8 cellular contexts compared by ENCODE assay signal in the genomic region with DNA sequence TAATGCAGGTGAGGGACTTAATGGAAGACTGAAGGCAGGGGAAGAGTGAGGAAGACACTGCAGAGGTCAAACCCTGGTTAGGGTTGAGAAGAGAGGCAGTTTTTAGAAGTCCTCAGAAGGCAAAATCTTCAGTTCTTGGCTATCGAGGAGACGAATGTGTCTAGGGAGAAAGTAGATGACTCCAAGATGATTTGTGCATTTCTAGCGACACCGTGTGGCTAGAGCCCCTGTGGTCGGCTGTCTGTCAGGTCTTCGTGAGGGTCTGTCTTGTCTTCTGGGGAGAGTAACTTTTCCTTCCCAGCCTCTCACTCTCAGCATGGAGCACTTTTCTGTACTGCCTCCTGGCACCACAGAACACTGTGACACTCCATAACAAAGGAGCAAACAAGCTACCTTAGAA.
DNase-seq lines count a peak whose midpoint lies in the region; ATAC-seq and TF ChIP-seq lines count a peak whose summit lies in the region.

No MANE protein-coding gene starts in this region.

- no peaks in the 10 kb centered on the region for H3K79me2 ChIP-seq in fibroblast of lung (ENCODE audit: control insufficient read depth, insufficient read depth, low read length)

- H3K4me1 ChIP-seq in Panc1 (ENCODE audit: control insufficient read depth, insufficient read depth, low read length) (no peaks in the 10 kb centered on the region), fibroblast of lung (ENCODE audit: control insufficient read depth, extremely low read depth, insufficient read depth, low read length) (no peaks in the 10 kb centered on the region), tibial nerve (no peaks in the 10 kb centered on the region)
- H3K4me1 ChIP-seq in CD8-positive, alpha-beta memory T cell (ENCODE audit: insufficient read depth, low read length) = no peaks in the 10 kb centered on the region

- peak overlapping the region; percentile 44 for H3K27ac Mint-ChIP-seq in Calu3 (ENCODE audit: unreplicated experiment)
- no peak overlapping the region for H3K27ac Mint-ChIP-seq in CD8-positive, alpha-beta memory T cell

- no peaks in the 10 kb centered on the region for H3K36me3 Mint-ChIP-seq in Calu3 (ENCODE audit: insufficient read depth, unreplicated experiment)
- H3K36me3 Mint-ChIP-seq in CD8-positive, alpha-beta memory T cell = no peaks in the 10 kb centered on the region

- TF ChIP-seq POLR2A in tibial nerve (IDR thresholded peaks at IDR 0.05) = no peak

- in situ Hi-C loops in Panc1 (cut with HindIII; ENCODE audit: low pct_unique_long_range_greater_than_20kb, low sequenced_read_pairs) = no loop called here

- BruUV-seq in Calu3 (replicated peaks; lab: Mats Ljungman, UMichigan) = no TSS peak
- BruUV-seq in Panc1 (replicated peaks; lab: Mats Ljungman, UMichigan) = no TSS peak

- H3K9me3 ChIP-seq in Panc1 (ENCODE audit: control insufficient read depth, insufficient read depth, low read depth, low read length) (no peaks in the 10 kb centered on the region), fibroblast of lung (ENCODE audit: control insufficient read depth, insufficient read depth, low read depth, low read length) (no peaks in the 10 kb centered on the region), tibial nerve (no peaks in the 10 kb centered on the region)
- no peaks in the 10 kb centered on the region for H3K9me3 ChIP-seq in CD8-positive, alpha-beta memory T cell (ENCODE audit: low read length)

- no peak overlapping the region for H3K4me3 ChIP-seq in Panc1 (ENCODE audit: low read depth in 2 of 2, low read length in 2 of 2)
- no peak overlapping the region for H3K4me3 ChIP-seq in fibroblast of lung (replicated peaks in 1 of 4; ENCODE audit: control extremely low read depth in 1 of 4, insufficient read depth in 1 of 4, low read depth in 3 of 4, low read length in 4 of 4)
- H3K4me3 ChIP-seq in tibial nerve = no peak overlapping the region
- no peak overlapping the region for H3K4me3 ChIP-seq in CD8-positive, alpha-beta memory T cell (ENCODE audit: low read length)

- peaks cover 2% of the 10 kb centered on the region for H3K9me3 Mint-ChIP-seq in Calu3 (ENCODE audit: low read depth, unreplicated experiment)
- H3K9me3 Mint-ChIP-seq in CD8-positive, alpha-beta memory T cell = peaks cover 0 to 2% (median 0%) of the 10 kb centered on the region in 5 donors

- no peak overlapping the region for H3K9ac ChIP-seq in fibroblast of lung (ENCODE audit: insufficient read depth, low read length)

- no peaks in the 10 kb centered on the region for H4K20me1 ChIP-seq in fibroblast of lung (ENCODE audit: control insufficient read depth, extremely low read depth, insufficient read depth, low read length)

- TF ChIP-seq CTCF in Calu3 (IDR thresholded peaks at IDR 0.05; ENCODE audit: unreplicated experiment) (no peak), Panc1 (IDR thresholded peaks at IDR 0.05) (peak; percentile 56), fibroblast of lung (conservative IDR thresholded peaks at IDR 0.05 in 1 of 2, IDR thresholded peaks at IDR 0.05 in 1 of 2; ENCODE audit: low read depth in 1 of 2, low read length in 2 of 2) (peak; percentile 24), tibial nerve (IDR thresholded peaks at IDR 0.05) (no peak), omental fat pad (IDR thresholded peaks at IDR 0.05) (no peak)

- H3K36me3 ChIP-seq in Panc1 (ENCODE audit: control insufficient read depth, insufficient read depth, low read length) (no peaks in the 10 kb centered on the region), fibroblast of lung (ENCODE audit: control insufficient read depth, insufficient read depth, low read length) (no peaks in the 10 kb centered on the region), tibial nerve (no peaks in the 10 kb centered on the region)
- no peaks in the 10 kb centered on the region for H3K36me3 ChIP-seq in CD8-positive, alpha-beta memory T cell (ENCODE audit: insufficient read depth, low read length)

- no peak overlapping the region for H3K4me2 ChIP-seq in fibroblast of lung (ENCODE audit: extremely low read depth, insufficient read depth, low read length)

- TF ChIP-seq EP300 in tibial nerve (IDR thresholded peaks at IDR 0.05) = no peak

- 18 to 20% methylated on average over 6 of the region's 6 CpGs for WGBS in tibial nerve, 2 donors

- POLR2A ChIA-PET in Panc1 (lab: Charles Lee) = interaction anchor here (0.6 kb wide), 1 partner anchor 340 kb away, joined by 3 read pairs; no protein-coding TSS in a partner anchor
- POLR2A ChIA-PET in CD8-positive, alpha-beta memory T cell (lab: Charles Lee) = no interaction called here

- H3K27me3 ChIP-seq in Panc1 (ENCODE audit: control insufficient read depth, insufficient read depth, low read length) (no peaks in the 10 kb centered on the region), fibroblast of lung (ENCODE audit: control insufficient read depth, insufficient read depth, low read length) (no peaks in the 10 kb centered on the region), tibial nerve (no peaks in the 10 kb centered on the region)
- H3K27me3 ChIP-seq in CD8-positive, alpha-beta memory T cell (ENCODE audit: insufficient read depth, low read length, poor library complexity, severe bottlenecking) = no peaks in the 10 kb centered on the region

- DNase-seq in Calu3 (peak; percentile 55), Panc1 (ENCODE audit: low read depth, low spot score) (no peak), fibroblast of lung (ENCODE audit: low read depth in 2 of 2) (peak in 1 of 2 donors; percentile 12), tibial nerve (ENCODE audit: low spot score in 2 of 2) (no peak), omental fat pad (ENCODE audit: low spot score) (no peak)
- peak; percentile 28 for DNase-seq in stimulated activated CD8-positive, alpha-beta memory T cell treated with anti-CD3 and anti-CD28 coated beads, Interleukin-4, amount 100 ng/mL, for 48 hours
- DNase-seq in CD8-positive, alpha-beta memory T cell = no peak

- CTCF ChIA-PET in Calu3 (lab: Charles Lee) = interaction anchor here (1.1 to 2.1 kb wide), 2 partner anchors 142 to 270 kb away, joined by 3 to 11 read pairs; no protein-coding TSS in a partner anchor
- CTCF ChIA-PET in Panc1 (lab: Charles Lee) = no interaction called here
- CTCF ChIA-PET in CD8-positive, alpha-beta memory T cell (lab: Charles Lee) = no interaction called here

- intact Hi-C loops in Calu3 (cut with micrococcal nuclease; ENCODE audit: unreplicated experiment) = loop anchor here (1.0 to 2.0 kb wide), 3 partner anchors 142 to 270 kb away; no protein-coding TSS in a partner anchor
- intact Hi-C loops in Panc1 (cut with micrococcal nuclease; ENCODE audit: unreplicated experiment) = loop anchor here (2.0 to 5.0 kb wide), 2 partner anchors 141 to 270 kb away; no protein-coding TSS in a partner anchor

- H3K27ac ChIP-seq in Panc1 (ENCODE audit: low read length) = no peak overlapping the region
- H3K27ac ChIP-seq in fibroblast of lung (ENCODE audit: insufficient read depth, low read length) = no peak overlapping the region
- no peak overlapping the region for H3K27ac ChIP-seq in tibial nerve
- no peak overlapping the region for H3K27ac ChIP-seq in CD8-positive, alpha-beta memory T cell (ENCODE audit: low read depth, low read length)

- H3K4me3 Mint-ChIP-seq in Calu3 (ENCODE audit: low read depth, unreplicated experiment) = no peak overlapping the region
- no peak overlapping the region for H3K4me3 Mint-ChIP-seq in CD8-positive, alpha-beta memory T cell

- H3K4me1 Mint-ChIP-seq in Calu3 (ENCODE audit: low read depth, unreplicated experiment) = peaks cover 24% of the 10 kb centered on the region
- no peaks in the 10 kb centered on the region for H3K4me1 Mint-ChIP-seq in CD8-positive, alpha-beta memory T cell

- no peaks in the 10 kb centered on the region for H3K27me3 Mint-ChIP-seq in Calu3 (ENCODE audit: unreplicated experiment)
- H3K27me3 Mint-ChIP-seq in CD8-positive, alpha-beta memory T cell = peaks cover 4% of the 10 kb centered on the region in 2 donors

- no peak overlapping the region for H2AFZ ChIP-seq in fibroblast of lung (ENCODE audit: low read length)

- ATAC-seq in GM19463 (IDR thresholded peaks at IDR 0.05; ENCODE audit: unreplicated experiment) (peak; percentile 71), Panc1 (no peak), omental fat pad (ENCODE audit: low FRiP score) (no peak)

Comparison
In these comparisons a context has a peak if more than half of its experiments do, and no peak if none do; other contexts are left out.
1. DNase-seq: peak in Calu3 (single experiment) and stimulated activated CD8-positive, alpha-beta memory T cell treated with anti-CD3 and anti-CD28 coated beads, Interleukin-4, amount 100 ng/mL, for 48 hours (single experiment); none in Panc1 (single experiment), tibial nerve (0 of 2), omental fat pad (single experiment) and CD8-positive, alpha-beta memory T cell (0 of 5).
2. CTCF ChIP-seq: peak in Panc1 (single experiment) and fibroblast of lung (2 of 2); none in Calu3 (single experiment), tibial nerve (0 of 5) and omental fat pad (0 of 3).